In the genomic region with DNA sequence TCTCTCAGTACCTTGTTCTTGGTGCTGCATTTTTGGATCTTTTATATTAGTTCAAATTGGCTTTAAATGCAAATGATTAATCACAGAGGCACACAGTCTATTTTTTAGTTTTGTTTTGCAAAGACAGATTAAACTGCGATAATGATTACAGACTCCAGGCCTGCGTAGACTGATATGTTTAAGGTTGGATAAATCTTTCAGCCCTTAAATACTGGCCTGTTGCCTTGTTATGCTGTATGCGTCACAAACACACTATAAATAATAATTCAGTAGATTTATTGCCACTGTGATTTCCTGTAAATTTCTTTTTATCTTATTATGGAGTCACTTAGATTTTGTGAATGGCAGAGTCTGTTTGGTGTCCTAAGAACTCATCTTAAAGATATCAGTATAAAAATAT, we compare ENCODE assay signal across 32 cellular contexts. TPM values are rescaled to one million over a fixed set of nuclear protein-coding genes. Genes with fewer than 3 reads are reported as not detected.
DNase-seq lines count a peak whose midpoint lies in the region; ATAC-seq and TF ChIP-seq lines count a peak whose summit lies in the region.
"Had no signal": no experiment of that assay in that cellular context is flagged by ENCODE, and none has a peak within 500 bp of the region (broad histone marks: within the 10 kb centered on the region; RNA-seq: fewer than 3 reads in every experiment).

No MANE protein-coding gene starts in this region.

- no peak for TF ChIP-seq CTCF in fibroblast of lung (conservative IDR thresholded peaks at IDR 0.05 in 1 of 2, IDR thresholded peaks at IDR 0.05 in 1 of 2; ENCODE audit: low read depth in 1 of 2, low read length in 2 of 2)
- no peak for TF ChIP-seq CTCF in upper lobe of right lung (IDR thresholded peaks at IDR 0.05)
- no peak for TF ChIP-seq CTCF in CD4-positive, alpha-beta T cell (IDR thresholded peaks at IDR 0.05)

- no peak overlapping the region for H3K27ac Mint-ChIP-seq in CD4-positive, alpha-beta T cell
- H3K27ac Mint-ChIP-seq: activated naive CD8-positive, alpha-beta T cell treated with anti-CD3 and anti-CD28 coated beads for 36 hours; CD14-positive monocyte; effector memory CD8-positive, alpha-beta T cell; H9; IgD-negative memory B cell; naive thymus-derived CD4-positive, alpha-beta T cell; type B pancreatic cell had no signal

- POLR2A ChIA-PET in CD4-positive, alpha-beta T cell (lab: Charles Lee), result no interaction called here

- H3K27ac ChIP-seq in SK-N-MC, result peak overlapping the region; percentile 86
- no peak overlapping the region for H3K27ac ChIP-seq in fibroblast of lung (ENCODE audit: insufficient read depth, low read length)
- peak overlapping the region; percentile 76 for H3K27ac ChIP-seq in muscle layer of colon (ENCODE audit: low read depth, low read length)
- H3K27ac ChIP-seq in upper lobe of right lung, result peak overlapping the region; percentile 40
- H3K27ac ChIP-seq in CD4-positive, alpha-beta T cell (ENCODE audit: low read depth, low read length), result no peak overlapping the region
- H3K27ac ChIP-seq: psoas muscle, WERI-Rb-1 had no signal

- H3K4me3 ChIP-seq in SK-N-MC, result peak overlapping the region; percentile 66
- peak overlapping the region; percentile 2 to 39 (median 28) for H3K4me3 ChIP-seq in fibroblast of lung (replicated peaks in 1 of 4; ENCODE audit: control extremely low read depth in 1 of 4, insufficient read depth in 1 of 4, low read depth in 3 of 4, low read length in 4 of 4)
- H3K4me3 ChIP-seq in muscle layer of colon (ENCODE audit: low read depth in 1 of 2, low read length in 2 of 2), result peak overlapping the region in 1 of 2 donors; percentile 49
- H3K4me3 ChIP-seq in upper lobe of right lung, result no peak overlapping the region
- H3K4me3 ChIP-seq: coronary artery, Peyer's patch, psoas muscle had no signal

- H3K27me3 ChIP-seq in fibroblast of lung (ENCODE audit: control insufficient read depth, insufficient read depth, low read length) (no peaks in the 10 kb centered on the region), muscle layer of colon (ENCODE audit: control insufficient read depth in 1 of 2, insufficient read depth in 2 of 2, low read length in 2 of 2) (no peaks in the 10 kb centered on the region), upper lobe of right lung (no peaks in the 10 kb centered on the region)
- H3K27me3 ChIP-seq in CD4-positive, alpha-beta T cell (ENCODE audit: control insufficient read depth, insufficient read depth, low read length), result no peaks in the 10 kb centered on the region
- H3K27me3 ChIP-seq: Peyer's patch had no signal

- no peaks in the 10 kb centered on the region for H3K9me3 ChIP-seq in SK-N-MC (ENCODE audit: low read depth, low read length)
- no peaks in the 10 kb centered on the region for H3K9me3 ChIP-seq in fibroblast of lung (ENCODE audit: control insufficient read depth, insufficient read depth, low read depth, low read length)
- H3K9me3 ChIP-seq in muscle layer of colon (ENCODE audit: low read length), result no peaks in the 10 kb centered on the region
- no peaks in the 10 kb centered on the region for H3K9me3 ChIP-seq in upper lobe of right lung
- H3K9me3 ChIP-seq in CD4-positive, alpha-beta T cell (ENCODE audit: control insufficient read depth, low read length), result no peaks in the 10 kb centered on the region
- H3K9me3 ChIP-seq: Peyer's patch, psoas muscle had no signal

- H2AFZ ChIP-seq in fibroblast of lung (ENCODE audit: low read length), result no peak overlapping the region

- no peaks in the 10 kb centered on the region for H3K4me1 Mint-ChIP-seq in CD4-positive, alpha-beta T cell (ENCODE audit: low read depth)
- H3K4me1 Mint-ChIP-seq: activated naive CD8-positive, alpha-beta T cell treated with anti-CD3 and anti-CD28 coated beads for 36 hours; CD14-positive monocyte; H9; IgD-negative memory B cell; naive thymus-derived CD4-positive, alpha-beta T cell had no signal

- DNase-seq in SK-N-MC (ENCODE audit: low read depth, low spot score), result no peak
- DNase-seq in fibroblast of lung (ENCODE audit: low read depth in 2 of 2), result peak in 1 of 2 donors; percentile 77
- DNase-seq in upper lobe of right lung, result no peak
- no peak for DNase-seq in ecto neural progenitor cell (ENCODE audit: low spot score)
- DNase-seq in CD4-positive, alpha-beta T cell, result no peak
- DNase-seq in COLO668 (lab: John Stamatoyannopoulos, UW; ENCODE audit: unreplicated experiment), result no peak
- DNase-seq: activated CD4-positive, alpha-beta T cell treated with anti-CD3 and anti-CD28 coated beads for 4 hours; activated effector memory CD4-positive, alpha-beta T cell treated with Interleukin-2 at 50 U/mL for 16 hours; activated naive CD8-positive, alpha-beta T cell treated with anti-CD3 and anti-CD28 coated beads for 36 hours; activated T-cell treated with anti-CD3 and anti-CD28 coated beads for 4 hours; Calu3; DMS79; effector memory CD8-positive, alpha-beta T cell; H9; hippocampal formation; left colon; mesendoderm; naive thymus-derived CD4-positive, alpha-beta T cell; NCI-H748 treated with DMSO at 0.1 percent for 48 hours; nucleus accumbens; Peyer's patch; psoas muscle; SIG-M5; stimulated activated CD4-positive, alpha-beta T cell treated with anti-CD3 and anti-CD28 coated beads, Interleukin-4, amount 100 ng/mL, for 4 hours; T1000; WERI-Rb-1 had no signal

- H3K9ac ChIP-seq in SK-N-MC (ENCODE audit: insufficient read length) (no peak overlapping the region), fibroblast of lung (ENCODE audit: insufficient read depth, low read length) (no peak overlapping the region), muscle layer of colon (ENCODE audit: low read length) (peak overlapping the region; percentile 7)

- no peak for ATAC-seq in upper lobe of right lung
- ATAC-seq in CD4-positive, alpha-beta T cell (ENCODE audit: poor library complexity), result no peak
- ATAC-seq: effector memory CD8-positive, alpha-beta T cell; left colon; naive thymus-derived CD4-positive, alpha-beta T cell; psoas muscle had no signal

- H3K36me3 ChIP-seq in SK-N-MC (ENCODE audit: insufficient read depth, low read length) (peaks cover 18% of the 10 kb centered on the region), fibroblast of lung (ENCODE audit: control insufficient read depth, insufficient read depth, low read length) (no peaks in the 10 kb centered on the region), muscle layer of colon (ENCODE audit: insufficient read depth, low read length) (peaks cover 3% of the 10 kb centered on the region), upper lobe of right lung (no peaks in the 10 kb centered on the region)
- H3K36me3 ChIP-seq: Peyer's patch, WERI-Rb-1 had no signal

- CTCF ChIA-PET in CD4-positive, alpha-beta T cell (lab: Charles Lee), result no interaction called here

- H3K9me3 Mint-ChIP-seq in CD4-positive, alpha-beta T cell, result no peaks in the 10 kb centered on the region
- H3K9me3 Mint-ChIP-seq: activated naive CD8-positive, alpha-beta T cell treated with anti-CD3 and anti-CD28 coated beads for 36 hours; H9; type B pancreatic cell had no signal

- intact Hi-C loops in upper lobe of right lung (cut with DNase I), result no loop called here
- intact Hi-C loops in CD4-positive, alpha-beta T cell (cut with DNase I, micrococcal nuclease), result no loop called here

- no peaks in the 10 kb centered on the region for H3K36me3 Mint-ChIP-seq in CD4-positive, alpha-beta T cell (ENCODE audit: low read depth)
- H3K36me3 Mint-ChIP-seq: activated naive CD8-positive, alpha-beta T cell treated with anti-CD3 and anti-CD28 coated beads for 36 hours; CD14-positive monocyte; IgD-negative memory B cell; naive thymus-derived CD4-positive, alpha-beta T cell; type B pancreatic cell had no signal

- H3K4me3 Mint-ChIP-seq in CD4-positive, alpha-beta T cell, result no peak overlapping the region
- H3K4me3 Mint-ChIP-seq: activated naive CD8-positive, alpha-beta T cell treated with anti-CD3 and anti-CD28 coated beads for 36 hours; CD14-positive monocyte; effector memory CD8-positive, alpha-beta T cell; H9; IgD-negative memory B cell; naive thymus-derived CD4-positive, alpha-beta T cell; type B pancreatic cell had no signal

- no peaks in the 10 kb centered on the region for H3K27me3 Mint-ChIP-seq in CD4-positive, alpha-beta T cell
- H3K27me3 Mint-ChIP-seq: activated naive CD8-positive, alpha-beta T cell treated with anti-CD3 and anti-CD28 coated beads for 36 hours; effector memory CD8-positive, alpha-beta T cell; IgD-negative memory B cell; naive thymus-derived CD4-positive, alpha-beta T cell; type B pancreatic cell had no signal

- no peaks in the 10 kb centered on the region for H3K79me2 ChIP-seq in fibroblast of lung (ENCODE audit: control insufficient read depth, insufficient read depth, low read length)

- no peaks in the 10 kb centered on the region for H4K20me1 ChIP-seq in fibroblast of lung (ENCODE audit: control insufficient read depth, extremely low read depth, insufficient read depth, low read length)

- H3K4me1 ChIP-seq in fibroblast of lung (ENCODE audit: control insufficient read depth, extremely low read depth, insufficient read depth, low read length) (peaks cover 15% of the 10 kb centered on the region), muscle layer of colon (ENCODE audit: insufficient read depth, low read length) (peaks cover 45% of the 10 kb centered on the region), upper lobe of right lung (no peaks in the 10 kb centered on the region)
- H3K4me1 ChIP-seq: psoas muscle had no signal

- H3K4me2 ChIP-seq in fibroblast of lung (ENCODE audit: extremely low read depth, insufficient read depth, low read length), result peak overlapping the region; percentile 84

RNA-seq across cellular contexts. Expression of a gene that starts 19.4 kb away (rescaled TPM):
- total RNA-seq in fibroblast of lung, result 0.66 and 1.5 TPM in 2 replicates
- polyA plus RNA-seq in fibroblast of lung, result 0.70 and 1.2 TPM in 2 replicates
- 0.43 and 0.54 TPM in 2 replicates for polyA plus RNA-seq in fibroblast of lung (2012)
- 1.8 TPM in 1 of 2 replicates, not detected in the other for polyA minus RNA-seq in fibroblast of lung (ENCODE audit: low replicate concordance)
- 4.2 TPM for total RNA-seq in upper lobe of right lung
- total RNA-seq in CD4-positive, alpha-beta T cell, result under 1 TPM in 1 of 2 experiments, not detected in 1; 0.34 TPM
- total RNA-seq: activated naive CD8-positive, alpha-beta T cell treated with anti-CD3 and anti-CD28 coated beads for 36 hours; Calu3; epithelial cell of proximal tubule had no signal

Comparison
In these comparisons a context has a peak if more than half of its experiments do, and no peak if none do; other contexts are left out.
1. H3K27ac ChIP-seq: peak in SK-N-MC (single experiment), muscle layer of colon (single experiment) and upper lobe of right lung (single experiment); none in fibroblast of lung (single experiment) and CD4-positive, alpha-beta T cell (single experiment).